In the genomic region with DNA sequence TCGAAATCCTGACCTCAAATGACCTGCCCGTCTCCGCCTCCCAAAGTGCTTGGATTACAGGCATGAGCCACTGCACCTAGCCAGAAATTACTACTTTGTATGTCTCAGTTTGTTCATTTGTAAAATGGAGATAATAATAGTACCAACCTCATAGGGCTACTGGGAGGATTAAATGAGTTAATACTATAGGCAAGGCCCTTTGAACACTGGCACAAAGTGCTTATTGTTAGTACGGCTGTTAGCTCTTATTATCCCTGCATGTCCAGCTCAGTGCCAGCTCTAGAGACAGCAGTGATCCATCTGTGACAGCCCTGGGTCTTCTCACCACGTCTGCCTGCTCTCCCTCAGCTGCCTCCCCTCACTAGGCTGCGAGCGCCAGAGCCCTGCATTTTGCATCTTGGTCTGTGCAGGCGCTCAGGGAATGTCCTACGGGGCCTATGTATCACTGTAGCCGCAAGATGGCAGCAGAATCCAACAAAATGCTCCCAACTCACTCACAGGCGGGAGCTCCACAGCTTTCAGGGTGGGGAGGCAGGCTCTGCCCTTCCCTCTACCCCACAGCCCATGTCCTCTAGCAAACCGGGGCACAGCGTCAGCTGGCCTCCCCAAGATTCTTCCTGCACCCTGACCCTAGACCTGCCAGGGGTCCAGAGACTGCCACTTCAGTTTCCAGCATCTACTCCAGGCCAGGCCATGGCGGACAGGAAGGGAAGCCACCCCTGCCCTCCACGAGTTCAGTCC, we compare ENCODE assay signal across 8 cellular contexts. TPM values are rescaled to one million over a fixed set of nuclear protein-coding genes. Genes with fewer than 3 reads are reported as not detected.
DNase-seq lines count a peak whose midpoint lies in the region; ATAC-seq and TF ChIP-seq lines count a peak whose summit lies in the region.

No MANE protein-coding gene starts in this region.

- no peak overlapping the region for H3K27ac ChIP-seq in SK-N-MC
- no peak overlapping the region for H3K27ac ChIP-seq in prostate gland

- 33% methylated on average over 14 of the region's 15 CpGs for WGBS in prostate gland

- intact Hi-C loops in Right ventricle myocardium inferior (cut with DNase I), result loop anchor here (1.0 to 10.0 kb wide), 4 partner anchors 248 to 1119 kb away; no protein-coding TSS in a partner anchor
- intact Hi-C loops in prostate gland (cut with DNase I), result loop anchor here (10.0 kb wide), 2 partner anchors 79 to 609 kb away; no protein-coding TSS in a partner anchor

- TF ChIP-seq CTCF in GM12864 (IDR thresholded peaks at IDR 0.05; ENCODE audit: low read depth, low read length, missing control alignments) (peak; percentile 83), LNCaP clone FGC (IDR thresholded peaks at IDR 0.05; ENCODE audit: control insufficient read depth, extremely low read depth, insufficient read depth) (peak; percentile 85), prostate gland (IDR thresholded peaks at IDR 0.05) (peak; percentile 19 to 82 (median 72))

- ATAC-seq in Right ventricle myocardium inferior, result peak; percentile 92

- peak overlapping the region; percentile 74 for H3K27ac Mint-ChIP-seq in activated naive CD4-positive, alpha-beta T cell treated with anti-CD3 and anti-CD28 coated beads, Interleukin-2, amount 50 U/mL, for 24 hours

- no peaks in the 10 kb centered on the region for H3K36me3 Mint-ChIP-seq in activated naive CD4-positive, alpha-beta T cell treated with anti-CD3 and anti-CD28 coated beads, Interleukin-2, amount 50 U/mL, for 24 hours

- peak overlapping the region; percentile 8 for H3K9ac ChIP-seq in SK-N-MC (ENCODE audit: insufficient read length)

- DNase-seq in GM12864 (ENCODE audit: low read depth) (no peak), H7 (peak; percentile 94), LNCaP clone FGC (ENCODE audit: low read depth) (no peak), SK-N-MC (ENCODE audit: low read depth, low spot score) (peak; percentile 47), Right ventricle myocardium inferior (ENCODE audit: missing footprints) (peak; percentile 87), prostate gland (ENCODE audit: low spot score) (peak; percentile 73), mesenteric fat pad (ENCODE audit: low spot score) (no peak)

- no peaks in the 10 kb centered on the region for H3K27me3 Mint-ChIP-seq in activated naive CD4-positive, alpha-beta T cell treated with anti-CD3 and anti-CD28 coated beads, Interleukin-2, amount 50 U/mL, for 24 hours

- no peak overlapping the region for H3K4me3 Mint-ChIP-seq in activated naive CD4-positive, alpha-beta T cell treated with anti-CD3 and anti-CD28 coated beads, Interleukin-2, amount 50 U/mL, for 24 hours

- H3K9me3 ChIP-seq in SK-N-MC (ENCODE audit: low read depth, low read length) (no peaks in the 10 kb centered on the region), prostate gland (no peaks in the 10 kb centered on the region)

- H3K4me1 ChIP-seq in prostate gland (replicated peaks), result no peaks in the 10 kb centered on the region

- no peaks in the 10 kb centered on the region for H3K9me3 Mint-ChIP-seq in activated naive CD4-positive, alpha-beta T cell treated with anti-CD3 and anti-CD28 coated beads, Interleukin-2, amount 50 U/mL, for 24 hours

- peaks cover 6% of the 10 kb centered on the region for H3K4me1 Mint-ChIP-seq in activated naive CD4-positive, alpha-beta T cell treated with anti-CD3 and anti-CD28 coated beads, Interleukin-2, amount 50 U/mL, for 24 hours

- no peak for TF ChIP-seq POLR2A in prostate gland (IDR thresholded peaks at IDR 0.05)

- no peaks in the 10 kb centered on the region for H3K36me3 ChIP-seq in H7 (replicated peaks; ENCODE audit: control insufficient read depth, insufficient read depth, low read length)
- no peaks in the 10 kb centered on the region; the same call in 1 of the 2 replicates for H3K36me3 ChIP-seq in SK-N-MC (ENCODE audit: insufficient read depth, low read length)
- H3K36me3 ChIP-seq in prostate gland, result no peaks in the 10 kb centered on the region

- H3K27me3 ChIP-seq in H7 (ENCODE audit: control insufficient read depth, insufficient read depth, low read length) (no peaks in the 10 kb centered on the region), prostate gland (replicated peaks; ENCODE audit: insufficient read depth) (no peaks in the 10 kb centered on the region)

- H3K4me3 ChIP-seq in GM12864 (ENCODE audit: low read depth, low read length) (no peak overlapping the region), H7 (ENCODE audit: insufficient read depth, low read depth, low read length) (no peak overlapping the region), LNCaP clone FGC (ENCODE audit: low read depth, low read length) (no peak overlapping the region), SK-N-MC (no peak overlapping the region), prostate gland (no peak overlapping the region)

RNA-seq across cellular contexts. Expression of a gene that starts 17.7 kb away (rescaled TPM):
- total RNA-seq in H7 (2014; rRNA removed; shearing (Covaris generic)), result 16.7 and 17.4 TPM in 2 replicates
- total RNA-seq in Right ventricle myocardium inferior (7.1 TPM), prostate gland (10 to 100 TPM; 20.5 to 30.1 TPM), mesenteric fat pad (44.9 TPM)

Comparison
In these comparisons a context has a peak if more than half of its experiments do, and no peak if none do; other contexts are left out.
1. DNase-seq: peak in H7 (single experiment), SK-N-MC (single experiment), Right ventricle myocardium inferior (single experiment) and prostate gland (single experiment); none in GM12864 (single experiment), LNCaP clone FGC (single experiment) and mesenteric fat pad (single experiment).
2. Peak in every context shown above with its lines, with median percentiles within 50 percentile points of each other: CTCF ChIP-seq.